In genomic region chr6:73696990-73697651, GRCh38 we compare ENCODE assay signal across 1 cellular context.
TF ChIP-seq lines count a peak whose summit lies in the region.

No MANE protein-coding gene starts in this region.

TF ChIP-seq in H1, 55 proteins besides CTCF, POLR2A, EP300 and RAD21 (continued from another document):
- no peak for TF ChIP-seq RXRA (IDR thresholded peaks at IDR 0.05; ENCODE audit: insufficient read depth, low read depth, low read length)
- TF ChIP-seq KDM4A (IDR thresholded peaks at IDR 0.05; ENCODE audit: low read depth, low read length, severe bottlenecking): no peak
- no peak for TF ChIP-seq E2F6 (IDR thresholded peaks at IDR 0.05)
- TF ChIP-seq JUN (IDR thresholded peaks at IDR 0.05; ENCODE audit: low read depth, low read length): no peak
- no peak for TF ChIP-seq BACH1 (IDR thresholded peaks at IDR 0.05; ENCODE audit: low read length)
- TF ChIP-seq TCF12 (IDR thresholded peaks at IDR 0.05; ENCODE audit: low read depth, low read length): no peak
- TF ChIP-seq ZNF274 (IDR thresholded peaks at IDR 0.05; ENCODE audit: borderline replicate concordance, extremely low read depth, low read length): no peak
- TF ChIP-seq NRF1 (IDR thresholded peaks at IDR 0.05; ENCODE audit: low read depth, low read length): no peak
- TF ChIP-seq CREB1 (IDR thresholded peaks at IDR 0.05): no peak
- no peak for TF ChIP-seq CHD1 (IDR thresholded peaks at IDR 0.05; ENCODE audit: low read depth, low read length)
- TF ChIP-seq JUND (IDR thresholded peaks at IDR 0.05; ENCODE audit: low read length): no peak
- no peak for TF ChIP-seq TBP (IDR thresholded peaks at IDR 0.05; ENCODE audit: low read depth, low read length)
- no peak for TF ChIP-seq SP4 (IDR thresholded peaks at IDR 0.05; ENCODE audit: low read length)
TF ChIP-seq in H1: peak in this region for 0.
